Comparison of ENCODE assay signal across 8 cellular contexts in genomic region chr15:40763801-40764765, GRCh38. TPM values are rescaled to one million over a fixed set of nuclear protein-coding genes. Genes with fewer than 3 reads are reported as not detected.
DNase-seq lines count a peak whose midpoint lies in the region; ATAC-seq, FAIRE-seq and TF ChIP-seq lines count a peak whose summit lies in the region.

Gene GCHFR (plus strand): TSS chr15:40764068. CDS start chr15:40764181, 113 bp downstream.

- peak within 1 kb of the TSS; percentile 37; the same call in 1 of the 2 replicates for H3K4me2 ChIP-seq in SK-N-SH

- H3K9me3 ChIP-seq in SK-N-SH (no peaks in the 10 kb centered on the region), psoas muscle (no peaks in the 10 kb centered on the region)

- no peak for TF ChIP-seq RAD21 in SK-N-SH (IDR thresholded peaks at IDR 0.05; ENCODE audit: low read length)

- H3K4me1 ChIP-seq in ACC112 (ENCODE audit: control insufficient read depth, insufficient read depth, low read length, unreplicated experiment) = peaks cover 41% of the 10 kb centered on the region
- peaks cover 32 to 53% of the 10 kb centered on the region in 2 experiments; a peak in 3 of 4 replicates for H3K4me1 ChIP-seq in SK-N-SH (ENCODE audit: control insufficient read depth in 1 of 2, insufficient read depth in 2 of 2, low read depth in 1 of 2, low read length in 1 of 2)
- H3K4me1 ChIP-seq in psoas muscle = peaks cover 16% of the 10 kb centered on the region

- intact Hi-C loops in left ventricle myocardium superior (cut with micrococcal nuclease) = no loop called here
- intact Hi-C loops in psoas muscle (cut with DNase I) = no loop called here

- TF ChIP-seq EP300 in SK-N-SH (IDR thresholded peaks at IDR 0.05; ENCODE audit: borderline replicate concordance in 1 of 2, low read depth in 1 of 2, low read length in 1 of 2) = no peak

- no peaks in the 10 kb centered on the region for H3K36me3 ChIP-seq in ACC112 (ENCODE audit: insufficient read depth, low read length)
- H3K36me3 ChIP-seq in SK-N-SH (replicated peaks in 1 of 2; ENCODE audit: control insufficient read depth in 1 of 2, insufficient read depth in 2 of 2, low read length in 1 of 2) = peaks cover 0 to 4% of the 10 kb centered on the region in 2 experiments
- peaks cover 0 to 12% of the 10 kb centered on the region in 2 donors for H3K36me3 ChIP-seq in psoas muscle (ENCODE audit: insufficient read depth in 1 of 2, low read depth in 1 of 2)

- TF ChIP-seq CTCF in SK-N-SH (IDR thresholded peaks at IDR 0.05) (no peak), psoas muscle (IDR thresholded peaks at IDR 0.05) (peak; percentile 27)

- H3K4me3 ChIP-seq in ACC112 (ENCODE audit: low read depth, low read length) (peak within 1 kb of the TSS; percentile 68), SK-N-SH (ENCODE audit: low read depth in 2 of 2, low read length in 1 of 2) (no peak within 1 kb of the TSS; a peak in 1 of 4 replicates), psoas muscle (peak within 1 kb of the TSS; percentile 71)

- peak within 1 kb of the TSS; percentile 7 for H2AFZ ChIP-seq in ACC112 (ENCODE audit: low read length, unreplicated experiment)
- H2AFZ ChIP-seq in SK-N-SH (ENCODE audit: low read depth) = no peak within 1 kb of the TSS; the same call in 1 of the 2 replicates

- H3K79me2 ChIP-seq in ACC112 (ENCODE audit: control insufficient read depth, insufficient read depth, low read length, unreplicated experiment) = no peaks in the 10 kb centered on the region
- no peaks in the 10 kb centered on the region for H3K79me2 ChIP-seq in SK-N-SH (ENCODE audit: insufficient read depth)

- peak within 1 kb of the TSS; percentile 44 for H3K27ac ChIP-seq in ACC112 (ENCODE audit: low read depth, low read length)
- peak within 1 kb of the TSS in 1 of 2 experiments; percentile 34; a peak in 1 of 4 replicates for H3K27ac ChIP-seq in SK-N-SH (ENCODE audit: low read depth in 2 of 2, low read length in 1 of 2)
- no peak within 1 kb of the TSS for H3K27ac ChIP-seq in adipose tissue (ENCODE audit: low read depth, low read length)
- H3K27ac ChIP-seq in psoas muscle = peak within 1 kb of the TSS; percentile 76

- CTCF ChIA-PET in SK-N-SH (lab: Yijun Ruan, JAX) = interaction anchor here (0.9 to 31.8 kb wide), 4 partner anchors 19 to 110 kb away, joined by 3 to 555 read pairs (median 62); partner anchors contain the start of genes RHOV and RMDN3

- FAIRE-seq in HTR-8/SVneo (lab: Jason Lieb, UNC) = no peak

- ATAC-seq in GM18511 (IDR thresholded peaks at IDR 0.05; ENCODE audit: unreplicated experiment) = peak; percentile 54
- peak; percentile 44 for ATAC-seq in HG03342 (IDR thresholded peaks at IDR 0.05; ENCODE audit: unreplicated experiment)
- ATAC-seq in left ventricle myocardium superior = peak; percentile 82
- ATAC-seq in psoas muscle = peak; percentile 76 to 88 (median 84)

- no peaks in the 10 kb centered on the region for H3K9me2 ChIP-seq in SK-N-SH

- H4K20me1 ChIP-seq in SK-N-SH (ENCODE audit: insufficient read depth) = no peaks in the 10 kb centered on the region

- POLR2A ChIA-PET in SK-N-SH (lab: Yijun Ruan, JAX) = no interaction called here

- H3K27me3 ChIP-seq in ACC112 (ENCODE audit: insufficient read depth, low read length) (no peaks in the 10 kb centered on the region), SK-N-SH (ENCODE audit: insufficient read depth) (no peaks in the 10 kb centered on the region), psoas muscle (ENCODE audit: insufficient read depth in 3 of 3, low read length in 2 of 3) (no peaks in the 10 kb centered on the region)

- DNase-seq in SK-N-SH = peak; percentile 67
- peak; percentile 86 for DNase-seq in left ventricle myocardium superior
- DNase-seq in psoas muscle = peak; percentile 81 to 89
- no peak for DNase-seq in HTR-8/SVneo (ENCODE audit: insufficient read length, low spot score)

- peaks cover 12% of the 10 kb centered on the region for H3F3A ChIP-seq in SK-N-SH (replicated peaks; ENCODE audit: insufficient read depth)

- H3K9ac ChIP-seq in SK-N-SH = no peak within 1 kb of the TSS

- 61% methylated on average over 29 of the region's 77 CpGs for WGBS in SK-N-SH (ENCODE audit: low lambda C conversion rate)
- WGBS in adipose tissue, 3 donors = 0 to 1% (median 0%) methylated on average over 70 to 77 of the region's 77 CpGs
- 1% methylated on average over 64 to 77 of the region's 77 CpGs for WGBS in psoas muscle, 3 donors

TF ChIP-seq in SK-N-SH, 30 proteins besides CTCF, POLR2A, EP300 and RAD21 (continues in another document):
- TF ChIP-seq RCOR1 (IDR thresholded peaks at IDR 0.05; ENCODE audit: low read length) (no peak), RXRA (IDR thresholded peaks at IDR 0.05; ENCODE audit: borderline replicate concordance, low read depth) (no peak), REST (IDR thresholded peaks at IDR 0.05; ENCODE audit: low read depth, low read length) (no peak), SIN3A (IDR thresholded peaks at IDR 0.05; ENCODE audit: borderline replicate concordance, low read depth, low read length) (no peak), NFIC (IDR thresholded peaks at IDR 0.05; ENCODE audit: borderline replicate concordance) (no peak), ZBTB33 (IDR thresholded peaks at IDR 0.05; ENCODE audit: borderline replicate concordance, low read depth) (no peak), FOSL2 (IDR thresholded peaks at IDR 0.05; ENCODE audit: borderline replicate concordance, low read depth) (no peak), FOXJ3 (CRISPR knock-in tag; IDR thresholded peaks at IDR 0.05) (no peak), MEF2A (IDR thresholded peaks at IDR 0.05; ENCODE audit: borderline replicate concordance, low read depth) (no peak), FOXM1 (IDR thresholded peaks at IDR 0.05; ENCODE audit: low read depth) (no peak), TCF12 (IDR thresholded peaks at IDR 0.05) (no peak), JUND (IDR thresholded peaks at IDR 0.05) (no peak)
- TF ChIP-seq, protein P1, sequence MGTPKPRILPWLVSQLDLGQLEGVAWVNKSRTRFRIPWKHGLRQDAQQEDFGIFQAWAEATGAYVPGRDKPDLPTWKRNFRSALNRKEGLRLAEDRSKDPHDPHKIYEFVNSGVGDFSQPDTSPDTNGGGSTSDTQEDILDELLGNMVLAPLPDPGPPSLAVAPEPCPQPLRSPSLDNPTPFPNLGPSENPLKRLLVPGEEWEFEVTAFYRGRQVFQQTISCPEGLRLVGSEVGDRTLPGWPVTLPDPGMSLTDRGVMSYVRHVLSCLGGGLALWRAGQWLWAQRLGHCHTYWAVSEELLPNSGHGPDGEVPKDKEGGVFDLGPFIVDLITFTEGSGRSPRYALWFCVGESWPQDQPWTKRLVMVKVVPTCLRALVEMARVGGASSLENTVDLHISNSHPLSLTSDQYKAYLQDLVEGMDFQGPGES (IDR thresholded peaks at IDR 0.05; ENCODE audit: low read depth, low read length) = no peak
- TF ChIP-seq, protein P2, sequence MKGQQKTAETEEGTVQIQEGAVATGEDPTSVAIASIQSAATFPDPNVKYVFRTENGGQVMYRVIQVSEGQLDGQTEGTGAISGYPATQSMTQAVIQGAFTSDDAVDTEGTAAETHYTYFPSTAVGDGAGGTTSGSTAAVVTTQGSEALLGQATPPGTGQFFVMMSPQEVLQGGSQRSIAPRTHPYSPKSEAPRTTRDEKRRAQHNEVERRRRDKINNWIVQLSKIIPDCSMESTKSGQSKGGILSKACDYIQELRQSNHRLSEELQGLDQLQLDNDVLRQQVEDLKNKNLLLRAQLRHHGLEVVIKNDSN (IDR thresholded peaks at IDR 0.05; ENCODE audit: borderline replicate concordance, low read depth) = no peak

RNA-seq across cellular contexts. Expression of gene GCHFR, which starts in this region (rescaled TPM):
- polyA plus RNA-seq in SK-N-SH (2012; rRNA removed) (0.60 and 0.67 TPM in 2 replicates), adipose tissue (100 to 1,000 TPM in 1 of 3 donors, 10 to 100 TPM in 2; 17.7 to 125 (median 96.5) TPM), psoas muscle (1 to 10 TPM; 4.3 to 6.7 (median 5.0) TPM)
- 0.41 and 0.66 TPM in 2 replicates for polyA plus RNA-seq in SK-N-SH (2012; cell fraction: cytosol; rRNA removed)
- 0.12 and 0.18 TPM in 2 replicates for polyA plus RNA-seq in SK-N-SH (2012; cell fraction: nucleus; rRNA removed)
- total RNA-seq in left ventricle myocardium superior (5.6 TPM), psoas muscle (1 to 10 TPM; 1.5 to 4.9 (median 2.9) TPM)

Comparison
In these comparisons a context has a peak if more than half of its experiments do, and no peak if none do; other contexts are left out.
1. Peak in DNase-seq and H3K4me2 ChIP-seq in SK-N-SH; RNA of the gene not detected or under 1 TPM.
2. H3K4me3 ChIP-seq: peak in ACC112 (single experiment) and psoas muscle (single experiment); none in SK-N-SH (0 of 2).
3. Peak in every context shown above with its lines, with median percentiles within 50 percentile points of each other: ATAC-seq.